ENCODE assay signal across 30 cellular contexts in genomic region chr5:133453084-133453765, GRCh38.
"Had no signal": no experiment of that assay in that cellular context is flagged by ENCODE, and none has a peak within 500 bp of the region (broad histone marks: within the 10 kb centered on the region; RNA-seq: fewer than 3 reads in every experiment).

No MANE protein-coding gene starts in this region.

- H3K9me3 ChIP-seq: ascending aorta, breast epithelium, esophagus muscularis mucosa, gastrocnemius medialis had no signal

- H3K36me3 ChIP-seq: ascending aorta, breast epithelium, cardiac muscle cell, esophagus muscularis mucosa, gastrocnemius medialis had no signal

- H3K27me3 ChIP-seq: ascending aorta, breast epithelium, cardiac muscle cell, gastrocnemius medialis had no signal

- H3K27ac ChIP-seq: ascending aorta, breast epithelium, cardiac muscle cell, esophagus muscularis mucosa, foreskin keratinocyte, gastrocnemius medialis had no signal

- ATAC-seq: activated CD4-positive, alpha-beta T cell treated with anti-CD3 and anti-CD28 coated beads for 36 hours; activated CD8-positive, alpha-beta T cell treated with anti-CD3 and anti-CD28 coated beads, Interleukin-2, amount 10 ng/mL, durations not matched to agents 7 days and 5 days; activated T-cell treated with anti-CD3 and anti-CD28 coated beads, Interleukin-2, amount 50 U/mL, for 4 hours; activated T-helper 17 cell treated with anti-CD3 and anti-CD28 coated beads, Interleukin-2, amount 50 U/mL, for 72 hours; effector memory CD8-positive, alpha-beta T cell; foreskin keratinocyte; gastrocnemius medialis; T-helper 17 cell had no signal

- H3K27ac Mint-ChIP-seq: activated CD4-positive, alpha-beta memory T cell treated with anti-CD3 and anti-CD28 coated beads for 36 hours; activated CD4-positive, alpha-beta T cell treated with anti-CD3 and anti-CD28 coated beads for 36 hours; activated CD4-positive, alpha-beta T cell treated with anti-CD3 and anti-CD28 coated beads, Interleukin-2, amount 10 ng/mL, durations not matched to agents 24 days and 14 days; activated CD8-positive, alpha-beta T cell treated with anti-CD3 and anti-CD28 coated beads, Interleukin-2, amount 10 ng/mL, durations not matched to agents 7 days and 5 days; activated naive CD8-positive, alpha-beta T cell; activated T-helper 17 cell treated with anti-CD3 and anti-CD28 coated beads, Interleukin-2, amount 50 U/mL, for 72 hours; brain; T-helper 17 cell had no signal

- H3K4me1 ChIP-seq: ascending aorta, esophagus muscularis mucosa, gastrocnemius medialis had no signal

- H3K27me3 Mint-ChIP-seq: activated CD4-positive, alpha-beta T cell treated with anti-CD3 and anti-CD28 coated beads for 36 hours; activated naive CD8-positive, alpha-beta T cell had no signal

- H3K36me3 Mint-ChIP-seq: activated CD4-positive, alpha-beta memory T cell treated with anti-CD3 and anti-CD28 coated beads for 36 hours; activated naive CD8-positive, alpha-beta T cell; brain had no signal

- H3K9me3 Mint-ChIP-seq: activated CD4-positive, alpha-beta memory T cell treated with anti-CD3 and anti-CD28 coated beads for 36 hours; activated CD4-positive, alpha-beta T cell treated with anti-CD3 and anti-CD28 coated beads, Interleukin-2, amount 10 ng/mL, durations not matched to agents 24 days and 14 days; activated T-cell treated with anti-CD3 and anti-CD28 coated beads, Interleukin-2, amount 50 U/mL, for 4 hours; activated T-helper 17 cell treated with anti-CD3 and anti-CD28 coated beads, Interleukin-2, amount 50 U/mL, for 72 hours; brain; effector memory CD8-positive, alpha-beta T cell had no signal

- DNase-seq: activated CD4-positive, alpha-beta memory T cell treated with anti-CD3 and anti-CD28 coated beads for 36 hours; activated CD4-positive, alpha-beta T cell treated with anti-CD3 and anti-CD28 coated beads for 36 hours; activated CD4-positive, alpha-beta T cell treated with anti-CD3 and anti-CD28 coated beads, Interleukin-2, amount 10 ng/mL, durations not matched to agents 24 days and 14 days; activated CD4-positive, CD25-positive, alpha-beta regulatory T cell; activated CD4-positive, CD25-positive, alpha-beta regulatory T cell treated with anti-CD3 and anti-CD28 coated beads, Interleukin-2, amount 50 U/mL, for 72 hours; activated CD8-positive, alpha-beta T cell treated with anti-CD3 and anti-CD28 coated beads, Interleukin-2, amount 10 ng/mL, durations not matched to agents 7 days and 5 days; activated effector memory CD4-positive, alpha-beta T cell treated with Interleukin-2 at 50 U/mL for 16 hours; activated gamma-delta T cell treated with Interleukin-2 at 50 U/mL for 16 hours; activated naive CD4-positive, alpha-beta T cell treated with anti-CD3 and anti-CD28 coated beads, Interleukin-2, amount 50 U/mL, for 16 hours; activated naive CD4-positive, alpha-beta T cell treated with Interleukin-2 at 50 U/mL for 16 hours; activated T-cell treated with anti-CD3 and anti-CD28 coated beads, Interleukin-2, amount 50 U/mL, for 4 hours; amniotic stem cell; central memory CD4-positive, alpha-beta T cell; cortex of kidney; dermis blood vessel endothelial cell; effector CD4-positive, alpha-beta T cell; effector memory CD8-positive, alpha-beta T cell; erythroblast; foreskin keratinocyte; gastrocnemius medialis; glutamatergic neuron; T-helper 1 cell; T-helper 17 cell had no signal

- H3K4me3 Mint-ChIP-seq: activated CD4-positive, alpha-beta memory T cell treated with anti-CD3 and anti-CD28 coated beads for 36 hours; activated CD4-positive, alpha-beta T cell treated with anti-CD3 and anti-CD28 coated beads for 36 hours; activated CD4-positive, alpha-beta T cell treated with anti-CD3 and anti-CD28 coated beads, Interleukin-2, amount 10 ng/mL, durations not matched to agents 24 days and 14 days; activated CD8-positive, alpha-beta T cell treated with anti-CD3 and anti-CD28 coated beads, Interleukin-2, amount 10 ng/mL, durations not matched to agents 7 days and 5 days; activated naive CD8-positive, alpha-beta T cell; activated T-cell treated with anti-CD3 and anti-CD28 coated beads, Interleukin-2, amount 50 U/mL, for 4 hours; activated T-helper 17 cell treated with anti-CD3 and anti-CD28 coated beads, Interleukin-2, amount 50 U/mL, for 72 hours; brain; effector memory CD8-positive, alpha-beta T cell; T-helper 17 cell had no signal

- H3K4me3 ChIP-seq: ascending aorta, breast epithelium, cardiac muscle cell, esophagus muscularis mucosa, gastrocnemius medialis had no signal
